ENCODE assay signal across 9 cellular contexts in genomic region chr9:22446950-22447606, GRCh38. TPM values are rescaled to one million over a fixed set of nuclear protein-coding genes. Genes with fewer than 3 reads are reported as not detected.
DNase-seq lines count a peak whose midpoint lies in the region; ATAC-seq, FAIRE-seq and TF ChIP-seq lines count a peak whose summit lies in the region.
"Had no signal": no experiment of that assay in that cellular context is flagged by ENCODE, and none has a peak within 500 bp of the region (broad histone marks: within the 10 kb centered on the region; RNA-seq: fewer than 3 reads in every experiment).

No MANE protein-coding gene starts in this region.

- peak overlapping the region in 6 of 10 donors; percentile 36 to 67 (median 47) for H3K4me3 Mint-ChIP-seq in naive thymus-derived CD4-positive, alpha-beta T cell

- DNase-seq in GM06990 (ENCODE audit: extremely low read depth, insufficient read length) = peak; percentile 22
- DNase-seq in NCI-H2107 (lab: John Stamatoyannopoulos, UW) = peak; percentile 42
- peak; percentile 16 for DNase-seq in activated CD8-positive, alpha-beta memory T cell treated with anti-CD3 and anti-CD28 coated beads, Interleukin-2, amount 50 U/mL, for 4 hours
- DNase-seq in fibroblast of peridontal ligament (ENCODE audit: extremely low read depth) = peak; percentile 15
- DNase-seq in naive thymus-derived CD4-positive, alpha-beta T cell = peak in 6 of 9 donors; percentile 1 to 31 (median 11)
- no peak for DNase-seq in GM19239 (ENCODE audit: insufficient read length, low spot score)

- no peak overlapping the region for H3K27ac Mint-ChIP-seq in naive thymus-derived CD4-positive, alpha-beta T cell

- POLR2A ChIA-PET in naive thymus-derived CD4-positive, alpha-beta T cell (lab: Charles Lee) = no interaction called here

- ATAC-seq in HG02610 (IDR thresholded peaks at IDR 0.05; ENCODE audit: unreplicated experiment) = peak; percentile 79
- ATAC-seq in naive thymus-derived CD4-positive, alpha-beta T cell = peak; percentile 84

- peaks cover 0 to 5% (median 0%) of the 10 kb centered on the region in 11 donors for H3K9me3 Mint-ChIP-seq in naive thymus-derived CD4-positive, alpha-beta T cell

- peak; percentile 17 for TF ChIP-seq CTCF in GM06990 (IDR thresholded peaks at IDR 0.05; ENCODE audit: insufficient read depth, low read length, poor library complexity, severe bottlenecking)

- CTCF ChIA-PET in naive thymus-derived CD4-positive, alpha-beta T cell (lab: Charles Lee) = no interaction called here

- intact Hi-C loops in naive thymus-derived CD4-positive, alpha-beta T cell (cut with micrococcal nuclease) = no loop called here

- H3K36me3 ChIP-seq in GM06990 (ENCODE audit: control insufficient read depth, insufficient read depth, low read length) (no peaks in the 10 kb centered on the region), thymus (ENCODE audit: control insufficient read depth, insufficient read depth) (no peaks in the 10 kb centered on the region)
- H3K36me3 ChIP-seq in naive thymus-derived CD4-positive, alpha-beta T cell (ENCODE audit: control insufficient read depth in 2 of 3, insufficient read depth in 3 of 3, low read length in 3 of 3) = no peaks in the 10 kb centered on the region

- no peak overlapping the region for H3K27ac ChIP-seq in naive thymus-derived CD4-positive, alpha-beta T cell (ENCODE audit: low read depth, low read length)
- peak overlapping the region; percentile 32 for H3K27ac ChIP-seq in thymus (ENCODE audit: low read depth)

- FAIRE-seq in GM19239 (lab: Jason Lieb, UNC) = no peak
- FAIRE-seq: TTC549 had no signal

- peaks cover 48 to 60% (median 56%) of the 10 kb centered on the region in 5 donors for H3K27me3 Mint-ChIP-seq in naive thymus-derived CD4-positive, alpha-beta T cell

- H3K4me1 Mint-ChIP-seq in naive thymus-derived CD4-positive, alpha-beta T cell = peaks cover 0 to 10% (median 5%) of the 10 kb centered on the region in 7 donors

- no peaks in the 10 kb centered on the region for H3K9me3 ChIP-seq in naive thymus-derived CD4-positive, alpha-beta T cell (ENCODE audit: control insufficient read depth in 2 of 3, low read length in 3 of 3)
- no peaks in the 10 kb centered on the region for H3K9me3 ChIP-seq in thymus (ENCODE audit: control insufficient read depth)

- 1% methylated on average over 70 of the region's 70 CpGs for WGBS in thymus

- H3K4me3 ChIP-seq in GM06990 (replicated peaks; ENCODE audit: low read depth, low read length) = peak overlapping the region; percentile 35
- no peak overlapping the region for H3K4me3 ChIP-seq in naive thymus-derived CD4-positive, alpha-beta T cell (ENCODE audit: low read length)
- peak overlapping the region; percentile 34 for H3K4me3 ChIP-seq in thymus (ENCODE audit: low read length)

- H3K27me3 ChIP-seq in GM06990 (replicated peaks; ENCODE audit: control insufficient read depth, insufficient read depth, low read length) = no peaks in the 10 kb centered on the region; the same call in none of the 2 replicates
- peaks cover 6 to 11% of the 10 kb centered on the region in 2 donors for H3K27me3 ChIP-seq in naive thymus-derived CD4-positive, alpha-beta T cell (ENCODE audit: control insufficient read depth in 2 of 2, insufficient read depth in 2 of 2, low read length in 2 of 2)
- H3K27me3 ChIP-seq in thymus (ENCODE audit: control insufficient read depth, insufficient read depth) = peaks cover 22% of the 10 kb centered on the region

- no peaks in the 10 kb centered on the region for H3K4me1 ChIP-seq in naive thymus-derived CD4-positive, alpha-beta T cell (ENCODE audit: control insufficient read depth in 2 of 2, insufficient read depth in 2 of 2, low read length in 2 of 2)
- no peaks in the 10 kb centered on the region for H3K4me1 ChIP-seq in thymus (ENCODE audit: control insufficient read depth, insufficient read depth, low read length)

- H3K36me3 Mint-ChIP-seq in naive thymus-derived CD4-positive, alpha-beta T cell = no peaks in the 10 kb centered on the region

RNA-seq across cellular contexts. Expression of gene DMRTA1, which starts 0.5 kb away (rescaled TPM):
- total RNA-seq in naive thymus-derived CD4-positive, alpha-beta T cell = under 1 TPM in 1 of 5 experiments, not detected in 4; 0.10 TPM
- not detected for polyA plus RNA-seq in naive thymus-derived CD4-positive, alpha-beta T cell
- polyA plus RNA-seq in thymus = 1.0 TPM
